In genomic region chr15:65396965-65397317, GRCh38 we compare ENCODE assay signal across 22 cellular contexts. TPM values are rescaled to one million over a fixed set of nuclear protein-coding genes. Genes with fewer than 3 reads are reported as not detected.
DNase-seq lines count a peak whose midpoint lies in the region; ATAC-seq, FAIRE-seq and TF ChIP-seq lines count a peak whose summit lies in the region.
"Had no signal": no experiment of that assay in that cellular context is flagged by ENCODE, and none has a peak within 500 bp of the region (broad histone marks: within the 10 kb centered on the region; RNA-seq: fewer than 3 reads in every experiment).

No MANE protein-coding gene starts in this region.

- peak; percentile 4 for DNase-seq in Right ventricle myocardium inferior (ENCODE audit: missing footprints)
- DNase-seq in left ventricle myocardium inferior, result no peak
- no peak for DNase-seq in endothelial cell (ENCODE audit: low spot score)
- DNase-seq in mesendoderm, result no peak
- no peak for DNase-seq in type B pancreatic cell (ENCODE audit: extremely low spot score, unreplicated experiment)
- no peak for DNase-seq in pancreas
- DNase-seq in COLO668 (lab: John Stamatoyannopoulos, UW; ENCODE audit: unreplicated experiment), result no peak
- DNase-seq: Calu3, DMS79 treated with DMSO at 0.1 percent for 48 hours, GF-D8, IMR-90, Kasumi-1, NCI-H1417 treated with DMSO at 0.1 percent for 48 hours, NCI-H2227 treated with DMSO at 0.1 percent for 48 hours, NCI-H526, OCI-M1 had no signal

- no peak for TF ChIP-seq CTCF in left ventricle myocardium inferior (IDR thresholded peaks at IDR 0.05; ENCODE audit: borderline replicate concordance)
- no peak for TF ChIP-seq CTCF in endothelial cell (IDR thresholded peaks at IDR 0.05; ENCODE audit: unreplicated experiment)
- TF ChIP-seq CTCF in type B pancreatic cell (conservative IDR thresholded peaks at IDR 0.05), result no peak
- no peak for TF ChIP-seq CTCF in pancreas (IDR thresholded peaks at IDR 0.05)

- peak overlapping the region; percentile 78 for H3K4me3 Mint-ChIP-seq in endothelial cell (ENCODE audit: unreplicated experiment)
- H3K4me3 Mint-ChIP-seq in type B pancreatic cell, result peak overlapping the region; percentile 73

- H3K56ac ChIP-seq in mesendoderm (ENCODE audit: low read length), result peak overlapping the region; percentile 62

- H3K4me3 ChIP-seq in left ventricle myocardium inferior (no peak overlapping the region), mesendoderm (ENCODE audit: low read length) (no peak overlapping the region), pancreas (no peak overlapping the region)
- H3K4me3 ChIP-seq: A549, SJSA1 had no signal

- H3K79me2 ChIP-seq in mesendoderm (ENCODE audit: control insufficient read depth, insufficient read depth, low read length), result no peaks in the 10 kb centered on the region

- H3K4me2 ChIP-seq in mesendoderm (ENCODE audit: low read length), result peak overlapping the region; percentile 66
- H3K4me2 ChIP-seq: A549 had no signal

- no CpG with 5 or more reads among the region's 10 CpGs for WGBS in mesendoderm (ENCODE audit: extremely low coverage, insufficient coverage, low lambda C conversion rate)
- WGBS in pancreas, 2 donors, result 66 to 68% methylated on average over 10 of the region's 10 CpGs

- H3K27ac ChIP-seq in left ventricle myocardium inferior (replicated peaks) (no peak overlapping the region), mesendoderm (ENCODE audit: low read depth, low read length) (no peak overlapping the region), pancreas (no peak overlapping the region)
- H3K27ac ChIP-seq: A549, RWPE1, SJSA1 had no signal

- no peak overlapping the region for H2AK5ac ChIP-seq in mesendoderm (ENCODE audit: low read length)

- FAIRE-seq in pancreas (lab: Jason Lieb, UNC), result no peak
- FAIRE-seq: A549 had no signal

- no peak overlapping the region for H3K18ac ChIP-seq in mesendoderm (ENCODE audit: low read length)

- H3K9me3 ChIP-seq in left ventricle myocardium inferior (replicated peaks) (no peaks in the 10 kb centered on the region), pancreas (no peaks in the 10 kb centered on the region)
- H3K9me3 ChIP-seq: A549, SJSA1 had no signal

- intact Hi-C loops in Right ventricle myocardium inferior (cut with DNase I), result no loop called here
- intact Hi-C loops in left ventricle myocardium inferior (cut with micrococcal nuclease), result no loop called here
- intact Hi-C loops in pancreas (cut with DNase I), result no loop called here

- H3K9me3 Mint-ChIP-seq in endothelial cell (ENCODE audit: unreplicated experiment) (no peaks in the 10 kb centered on the region), type B pancreatic cell (no peaks in the 10 kb centered on the region)

- H3K27ac Mint-ChIP-seq in endothelial cell (ENCODE audit: unreplicated experiment), result no peak overlapping the region
- no peak overlapping the region for H3K27ac Mint-ChIP-seq in type B pancreatic cell
- H3K27ac Mint-ChIP-seq: CD14-positive monocyte had no signal

- H3K9ac ChIP-seq in mesendoderm (ENCODE audit: low read length), result peak overlapping the region; percentile 46

- no peak overlapping the region for H2BK5ac ChIP-seq in mesendoderm (ENCODE audit: low read length)

- ATAC-seq in Right ventricle myocardium inferior, result no peak
- ATAC-seq in pancreas, result no peak
- ATAC-seq in GM19463 (IDR thresholded peaks at IDR 0.05; ENCODE audit: unreplicated experiment), result no peak
- ATAC-seq: A549 had no signal

- no peak overlapping the region for H3K23ac ChIP-seq in mesendoderm (ENCODE audit: low read length)

- no peaks in the 10 kb centered on the region for H3K79me1 ChIP-seq in mesendoderm (ENCODE audit: low read length)

- H3K4me1 ChIP-seq in left ventricle myocardium inferior (peaks cover 38% of the 10 kb centered on the region), mesendoderm (ENCODE audit: control insufficient read depth, low read depth, low read length) (peaks cover 3% of the 10 kb centered on the region), pancreas (peaks cover 0 to 12% (median 5%) of the 10 kb centered on the region in 3 donors)

- H3K4me1 Mint-ChIP-seq in endothelial cell (ENCODE audit: unreplicated experiment) (peaks cover 3% of the 10 kb centered on the region), type B pancreatic cell (ENCODE audit: unreplicated experiment) (peaks cover 13% of the 10 kb centered on the region)
- H3K4me1 Mint-ChIP-seq: CD14-positive monocyte had no signal

- no peak overlapping the region for H4K5ac ChIP-seq in mesendoderm (ENCODE audit: low read length)

- H2BK120ac ChIP-seq in mesendoderm (ENCODE audit: low read depth, low read length), result no peak overlapping the region

- H3K36me3 ChIP-seq in left ventricle myocardium inferior, result no peaks in the 10 kb centered on the region
- H3K36me3 ChIP-seq in mesendoderm (ENCODE audit: control insufficient read depth, insufficient read depth, low read length), result no peaks in the 10 kb centered on the region
- no peaks in the 10 kb centered on the region for H3K36me3 ChIP-seq in pancreas
- H3K36me3 ChIP-seq: SJSA1 had no signal

- H3K4ac ChIP-seq in mesendoderm (ENCODE audit: low read depth, low read length), result no peak overlapping the region

- H3K36me3 Mint-ChIP-seq in endothelial cell (ENCODE audit: low read depth, unreplicated experiment) (peaks cover 7% of the 10 kb centered on the region), type B pancreatic cell (peaks cover 3% of the 10 kb centered on the region)
- H3K36me3 Mint-ChIP-seq: CD14-positive monocyte had no signal

- peaks cover 60% of the 10 kb centered on the region for H3K27me3 ChIP-seq in left ventricle myocardium inferior (ENCODE audit: low read depth)
- H3K27me3 ChIP-seq in mesendoderm (ENCODE audit: insufficient read depth, low read length, poor library complexity), result peaks cover 14% of the 10 kb centered on the region
- H3K27me3 ChIP-seq in pancreas, result no peaks in the 10 kb centered on the region
- H3K27me3 ChIP-seq: SJSA1 had no signal

- no peak overlapping the region for H4K8ac ChIP-seq in mesendoderm (ENCODE audit: low read depth, low read length)

- H2BK15ac ChIP-seq in mesendoderm (replicated peaks; ENCODE audit: low read depth), result no peak overlapping the region

- peaks cover 25% of the 10 kb centered on the region for H3K27me3 Mint-ChIP-seq in endothelial cell (ENCODE audit: unreplicated experiment)
- peaks cover 59% of the 10 kb centered on the region for H3K27me3 Mint-ChIP-seq in type B pancreatic cell

RNA-seq across cellular contexts. Expression of gene IGDCC3, which starts 19.1 kb away (rescaled TPM):
- total RNA-seq in Right ventricle myocardium inferior (0.43 TPM), left ventricle myocardium inferior (0.16 TPM), endothelial cell (ENCODE audit: unreplicated experiment) (538 TPM), type B pancreatic cell (ENCODE audit: low replicate concordance) (18.8 and 169 TPM in 2 replicates), pancreas (under 1 TPM in 1 of 6 donors, not detected in 5; 0.32 TPM)
- polyA plus RNA-seq in mesendoderm (2013, experiment 1 of 2), result 44.0 TPM
- 43.7 TPM for polyA plus RNA-seq in mesendoderm (2013, experiment 2 of 2)
- polyA plus RNA-seq in pancreas, result not detected
- total RNA-seq: Calu3, H4, SJSA1 had no signal
- polyA plus RNA-seq: CD14-positive monocyte had no signal

RNA-seq across cellular contexts. Expression of gene IGDCC4, which starts 25.8 kb away (rescaled TPM):
- total RNA-seq in Right ventricle myocardium inferior (3.7 TPM), left ventricle myocardium inferior (0.96 TPM), endothelial cell (ENCODE audit: unreplicated experiment) (4.2 TPM), type B pancreatic cell (ENCODE audit: low replicate concordance) (2.4 and 17.1 TPM in 2 replicates), pancreas (1 to 10 TPM in 2 of 6 donors, under 1 TPM in 4; 0.22 to 2.2 (median 0.52) TPM)
- 1.7 TPM for polyA plus RNA-seq in mesendoderm (2013, experiment 1 of 2)
- 1.8 TPM for polyA plus RNA-seq in mesendoderm (2013, experiment 2 of 2)
- under 1 TPM; 0.23 to 0.26 TPM for polyA plus RNA-seq in pancreas
- polyA plus RNA-seq: CD14-positive monocyte had no signal

Comparison
In these comparisons a context has a peak if more than half of its experiments do, and no peak if none do; other contexts are left out.
1. RNA of gene IGDCC3, which starts 19.1 kb away (total RNA-seq): 538 TPM in endothelial cell (single experiment) and 18.8 to 169 TPM in type B pancreatic cell; 0.43 TPM in Right ventricle myocardium inferior (single experiment), 0.16 TPM in left ventricle myocardium inferior (single experiment) and 0.32 TPM in pancreas; every median in the first group is over 10 times any median in the second.